ENCODE assay signal across 9 cellular contexts in the genomic region with DNA sequence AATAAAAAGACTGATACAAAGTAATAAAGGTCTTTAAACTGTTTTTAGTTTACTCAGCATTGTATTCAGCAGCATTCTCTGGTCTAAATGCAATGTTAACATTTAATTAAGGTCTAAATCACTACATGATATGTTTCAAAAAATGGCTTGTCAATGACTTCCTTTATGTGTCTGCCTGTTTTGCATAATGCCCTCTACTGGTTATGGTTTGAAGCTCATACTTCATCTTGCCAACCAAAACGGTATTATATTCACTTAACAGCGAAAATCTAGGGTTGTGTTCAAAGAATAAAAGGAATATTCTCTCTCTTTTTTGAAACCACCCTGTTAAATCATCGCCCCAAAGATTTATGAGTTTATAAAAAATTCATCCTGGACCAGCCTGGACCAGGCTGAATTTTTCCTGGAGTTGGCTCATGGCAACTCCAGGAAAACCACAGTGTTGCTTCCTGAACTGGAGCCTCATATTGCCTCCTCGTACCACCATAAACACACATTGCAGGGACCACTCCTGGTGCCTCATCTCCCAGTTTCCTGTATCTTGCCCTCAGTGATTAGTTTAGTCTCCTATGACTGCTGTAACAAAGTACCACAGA. TPM values are rescaled to one million over a fixed set of nuclear protein-coding genes. Genes with fewer than 3 reads are reported as not detected.
DNase-seq lines count a peak whose midpoint lies in the region; ATAC-seq and TF ChIP-seq lines count a peak whose summit lies in the region.
"Had no signal": no experiment of that assay in that cellular context is flagged by ENCODE, and none has a peak within 500 bp of the region (broad histone marks: within the 10 kb centered on the region; RNA-seq: fewer than 3 reads in every experiment).

No MANE protein-coding gene starts in this region.

- no peaks in the 10 kb centered on the region for H3K4me1 Mint-ChIP-seq in CD14-positive monocyte

- CTCF ChIA-PET in HEK293T (lab: Yijun Ruan, JAX): no interaction called here

- no peak for DNase-seq in CD14-positive monocyte (ENCODE audit: low spot score)
- DNase-seq in HEK293T (ENCODE audit: extremely low spot score): peak; percentile 25
- peak; percentile 26 for DNase-seq in RKO (ENCODE audit: low spot score)
- no peak for DNase-seq in foreskin keratinocyte

- H3K4me3 Mint-ChIP-seq in CD14-positive monocyte: no peak overlapping the region

- H3K27ac Mint-ChIP-seq in CD14-positive monocyte: no peak overlapping the region

- peaks cover 9 to 23% (median 18%) of the 10 kb centered on the region in 7 donors for H3K9me3 Mint-ChIP-seq in CD14-positive monocyte

- H3K36me3 Mint-ChIP-seq in CD14-positive monocyte: peaks cover 0 to 8% of the 10 kb centered on the region in 2 donors

- POLR2A ChIA-PET in HEK293T (lab: Yijun Ruan, JAX): no interaction called here

- H3K4me1 ChIP-seq in foreskin keratinocyte: no peaks in the 10 kb centered on the region

- TF ChIP-seq CTCF in CD14-positive monocyte (IDR thresholded peaks at IDR 0.05) (peak; percentile 55), foreskin keratinocyte (conservative IDR thresholded peaks at IDR 0.05) (peak; percentile 56)

- H3K27me3 ChIP-seq in foreskin keratinocyte: no peaks in the 10 kb centered on the region
- H3K27me3 ChIP-seq: SJSA1 had no signal

- ATAC-seq in foreskin keratinocyte: peak; percentile 41
- ATAC-seq in HG02870 (IDR thresholded peaks at IDR 0.05; ENCODE audit: unreplicated experiment): no peak
- ATAC-seq in GM21825 (IDR thresholded peaks at IDR 0.05; ENCODE audit: unreplicated experiment): no peak
- ATAC-seq in GM18517 (IDR thresholded peaks at IDR 0.05; ENCODE audit: unreplicated experiment): no peak
- no peak for ATAC-seq in GM21515 (IDR thresholded peaks at IDR 0.05; ENCODE audit: unreplicated experiment)

- H3K27me3 Mint-ChIP-seq in CD14-positive monocyte (ENCODE audit: low read depth in 3 of 3): no peaks in the 10 kb centered on the region

- no peak overlapping the region for H3K27ac ChIP-seq in foreskin keratinocyte
- H3K27ac ChIP-seq: SJSA1 had no signal

- intact Hi-C loops in CD14-positive monocyte (cut with micrococcal nuclease): no loop called here

TF ChIP-seq in HEK293T, 16 proteins besides CTCF, POLR2A, EP300 and RAD21:
- TF ChIP-seq SUZ12 (IDR thresholded peaks at IDR 0.05) (no peak), SP1 (IDR thresholded peaks at IDR 0.05) (no peak), CTBP1 (IDR thresholded peaks at IDR 0.05; ENCODE audit: borderline replicate concordance) (no peak), L3MBTL2 (conservative IDR thresholded peaks at IDR 0.05) (no peak), NFRKB (IDR thresholded peaks at IDR 0.05) (no peak), ARNT (IDR thresholded peaks at IDR 0.05) (no peak), FOXK2 (IDR thresholded peaks at IDR 0.05) (no peak), LEF1 (IDR thresholded peaks at IDR 0.05; ENCODE audit: borderline replicate concordance) (no peak), FOXA1 (IDR thresholded peaks at IDR 0.05) (no peak), ELF4 (IDR thresholded peaks at IDR 0.05) (no peak)
- TF ChIP-seq, protein P1, sequence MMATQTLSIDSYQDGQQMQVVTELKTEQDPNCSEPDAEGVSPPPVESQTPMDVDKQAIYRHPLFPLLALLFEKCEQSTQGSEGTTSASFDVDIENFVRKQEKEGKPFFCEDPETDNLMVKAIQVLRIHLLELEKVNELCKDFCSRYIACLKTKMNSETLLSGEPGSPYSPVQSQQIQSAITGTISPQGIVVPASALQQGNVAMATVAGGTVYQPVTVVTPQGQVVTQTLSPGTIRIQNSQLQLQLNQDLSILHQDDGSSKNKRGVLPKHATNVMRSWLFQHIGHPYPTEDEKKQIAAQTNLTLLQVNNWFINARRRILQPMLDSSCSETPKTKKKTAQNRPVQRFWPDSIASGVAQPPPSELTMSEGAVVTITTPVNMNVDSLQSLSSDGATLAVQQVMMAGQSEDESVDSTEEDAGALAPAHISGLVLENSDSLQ (IDR thresholded peaks at IDR 0.05): no peak

RNA-seq across cellular contexts. Expression of a gene that starts 6.7 kb away (rescaled TPM):
- polyA plus RNA-seq in CD14-positive monocyte (10 to 100 TPM; 20.7 to 23.9 TPM), foreskin keratinocyte (4.9 and 6.3 TPM in 2 replicates)
- total RNA-seq in foreskin keratinocyte: 17.4 and 18.3 TPM in 2 replicates

RNA-seq across cellular contexts. Expression of a gene that starts 32.9 kb away (rescaled TPM):
- polyA plus RNA-seq in CD14-positive monocyte: 1 to 10 TPM; 2.6 to 3.3 TPM
- 54.5 and 63.0 TPM in 2 replicates for total RNA-seq in foreskin keratinocyte
- 18.1 and 24.0 TPM in 2 replicates for polyA plus RNA-seq in foreskin keratinocyte

Comparison
In these comparisons a context has a peak if more than half of its experiments do, and no peak if none do; other contexts are left out.
1. DNase-seq: peak in HEK293T (single experiment) and RKO (single experiment); none in CD14-positive monocyte (single experiment) and foreskin keratinocyte (0 of 2).